Comparison of ENCODE assay signal across 32 cellular contexts in the genomic region with DNA sequence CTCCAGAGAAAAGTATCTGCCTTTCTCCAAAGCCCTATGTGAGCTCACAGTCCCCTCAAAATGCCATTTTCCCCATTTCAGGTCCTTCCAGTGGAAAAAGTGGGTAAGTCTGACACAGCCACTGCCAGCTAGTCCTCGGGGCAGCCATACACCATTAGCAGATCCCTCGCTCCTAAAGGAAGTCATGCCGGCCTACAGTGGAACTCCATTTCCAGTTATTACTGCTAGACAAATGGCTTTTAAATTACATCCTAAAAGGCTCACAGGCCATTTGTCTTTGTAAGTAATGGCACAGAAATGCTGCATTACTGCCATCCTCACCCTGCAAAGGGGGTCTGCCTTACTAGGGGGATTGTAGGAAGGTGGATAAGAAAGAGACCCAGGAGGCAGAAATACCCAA.
"Had no signal": no experiment of that assay in that cellular context is flagged by ENCODE, and none has a peak within 500 bp of the region (broad histone marks: within the 10 kb centered on the region; RNA-seq: fewer than 3 reads in every experiment).

No MANE protein-coding gene starts in this region.

- H3K36me3 ChIP-seq: brain microvascular endothelial cell, esophagus muscularis mucosa, gastrocnemius medialis had no signal

- H3K27me3 ChIP-seq: brain microvascular endothelial cell, esophagus muscularis mucosa, gastrocnemius medialis had no signal

- H3K4me1 ChIP-seq: foreskin keratinocyte had no signal

- H3K36me3 Mint-ChIP-seq: activated naive CD8-positive, alpha-beta T cell had no signal

- H3K9me3 ChIP-seq: esophagus muscularis mucosa, gastrocnemius medialis had no signal

- H3K4me1 Mint-ChIP-seq: activated T-helper 17 cell treated with anti-CD3 and anti-CD28 coated beads, Interleukin-2, amount 50 U/mL, for 72 hours; central memory CD8-positive, alpha-beta T cell had no signal

- H3K4me3 ChIP-seq: coronary artery, dorsolateral prefrontal cortex, esophagus muscularis mucosa, gastrocnemius medialis had no signal

- ATAC-seq: activated T-helper 17 cell treated with anti-CD3 and anti-CD28 coated beads, Interleukin-2, amount 50 U/mL, for 72 hours; foreskin keratinocyte; gastrocnemius medialis; T-helper 17 cell had no signal

- H3K4me3 Mint-ChIP-seq: activated CD4-positive, alpha-beta memory T cell treated with anti-CD3 and anti-CD28 coated beads, Interleukin-2, amount 10 ng/mL, durations not matched to agents 7 days and 5 days; activated CD4-positive, alpha-beta T cell treated with anti-CD3 and anti-CD28 coated beads, Interleukin-2, amount 10 ng/mL, durations not matched to agents 7 days and 5 days; activated naive CD8-positive, alpha-beta T cell; activated T-cell treated with anti-CD3 and anti-CD28 coated beads, Interleukin-2, amount 50 U/mL, for 24 hours; activated T-helper 17 cell treated with anti-CD3 and anti-CD28 coated beads, Interleukin-2, amount 50 U/mL, for 72 hours; central memory CD8-positive, alpha-beta T cell; dendritic cell treated with granulocyte-macrophage colony-stimulating factor and Interleukin-4, amounts not matched to agents 40 ng/mL and 50 ng/mL, for 4 days; T-helper 17 cell; T-helper 2 cell treated with Interferon-gamma antibody and Interleukin-4, amounts not matched to agents 5 μg/mL and 100 μg/mL, for 36 hours had no signal

- H3K9me3 Mint-ChIP-seq: activated CD4-positive, alpha-beta memory T cell treated with anti-CD3 and anti-CD28 coated beads, Interleukin-2, amount 10 ng/mL, durations not matched to agents 7 days and 5 days; activated CD4-positive, alpha-beta T cell treated with anti-CD3 and anti-CD28 coated beads, Interleukin-2, amount 10 ng/mL, durations not matched to agents 7 days and 5 days; activated T-cell treated with anti-CD3 and anti-CD28 coated beads, Interleukin-2, amount 50 U/mL, for 24 hours; central memory CD8-positive, alpha-beta T cell; dendritic cell treated with granulocyte-macrophage colony-stimulating factor and Interleukin-4, amounts not matched to agents 40 ng/mL and 50 ng/mL, for 4 days; T-helper 2 cell treated with Interferon-gamma antibody and Interleukin-4, amounts not matched to agents 5 μg/mL and 100 μg/mL, for 36 hours had no signal

- H3K27ac ChIP-seq: brain microvascular endothelial cell, coronary artery, dorsolateral prefrontal cortex, esophagus muscularis mucosa, foreskin keratinocyte, gastrocnemius medialis had no signal

- H3K27ac Mint-ChIP-seq: activated CD4-positive, alpha-beta memory T cell treated with anti-CD3 and anti-CD28 coated beads, Interleukin-2, amount 10 ng/mL, durations not matched to agents 7 days and 5 days; activated CD4-positive, alpha-beta T cell treated with anti-CD3 and anti-CD28 coated beads, Interleukin-2, amount 10 ng/mL, durations not matched to agents 7 days and 5 days; activated naive CD8-positive, alpha-beta T cell; activated T-cell treated with anti-CD3 and anti-CD28 coated beads, Interleukin-2, amount 50 U/mL, for 24 hours; activated T-helper 17 cell treated with anti-CD3 and anti-CD28 coated beads, Interleukin-2, amount 50 U/mL, for 72 hours; dendritic cell treated with granulocyte-macrophage colony-stimulating factor and Interleukin-4, amounts not matched to agents 40 ng/mL and 50 ng/mL, for 4 days; T-helper 17 cell; T-helper 2 cell treated with Interferon-gamma antibody and Interleukin-4, amounts not matched to agents 5 μg/mL and 100 μg/mL, for 36 hours had no signal

- DNase-seq: activated CD4-positive, alpha-beta memory T cell treated with anti-CD3 and anti-CD28 coated beads, Interleukin-2, amount 10 ng/mL, durations not matched to agents 7 days and 5 days; activated CD4-positive, alpha-beta T cell treated with anti-CD3 and anti-CD28 coated beads for 1 hour; activated CD4-positive, alpha-beta T cell treated with anti-CD3 and anti-CD28 coated beads for 4 hours; activated CD4-positive, alpha-beta T cell treated with anti-CD3 and anti-CD28 coated beads, Interleukin-2, amount 10 ng/mL, durations not matched to agents 7 days and 5 days; activated CD4-positive, alpha-beta T cell treated with anti-CD3 and anti-CD28 coated beads, Interleukin-2, amount 50 U/mL, for 4 hours; activated CD4-positive, CD25-positive, alpha-beta regulatory T cell; activated CD8-positive, alpha-beta memory T cell treated with anti-CD3 and anti-CD28 coated beads, Interleukin-2, amount 50 U/mL, for 48 hours; activated effector memory CD4-positive, alpha-beta T cell treated with Interleukin-2 at 50 U/mL for 16 hours; activated gamma-delta T cell treated with Interleukin-2 at 50 U/mL for 16 hours; activated naive CD4-positive, alpha-beta T cell treated with anti-CD3 and anti-CD28 coated beads, Interleukin-2, amount 50 U/mL, for 16 hours; activated naive CD4-positive, alpha-beta T cell treated with Interleukin-2 at 50 U/mL for 16 hours; activated T-cell treated with anti-CD3 and anti-CD28 coated beads for 4 hours; activated T-cell treated with anti-CD3 and anti-CD28 coated beads, Interleukin-2, amount 50 U/mL, for 24 hours; amniotic stem cell; anterior cingulate cortex; brain microvascular endothelial cell; dorsolateral prefrontal cortex; effector memory CD4-positive, alpha-beta T cell; erythroblast; foreskin keratinocyte; gastrocnemius medialis; glutamatergic neuron; T-helper 1 cell; T-helper 17 cell; T1000 had no signal
